1 cellular context compared by ENCODE assay signal in genomic region chr19:8367327-8368001, GRCh38.
TF ChIP-seq lines count a peak whose summit lies in the region.

No MANE protein-coding gene starts in this region.

TF ChIP-seq in SK-N-SH, 30 proteins besides CTCF, POLR2A, EP300 and RAD21 (continued from another document):
- TF ChIP-seq ZBTB33 (IDR thresholded peaks at IDR 0.05; ENCODE audit: borderline replicate concordance, low read depth) (peak; percentile 70; the same call in 1 of the 2 replicates), TCF12 (IDR thresholded peaks at IDR 0.05) (peak; percentile 97), MAX (IDR thresholded peaks at IDR 0.05; ENCODE audit: low read depth) (peak; percentile 24; the same call in 1 of the 2 replicates), TAF1 (IDR thresholded peaks at IDR 0.05; ENCODE audit: borderline replicate concordance, low read depth, low read length) (no peak), USF2 (IDR thresholded peaks at IDR 0.05; ENCODE audit: borderline replicate concordance, low read depth, low read length) (no peak), FOSL2 (IDR thresholded peaks at IDR 0.05; ENCODE audit: borderline replicate concordance, low read depth) (peak; percentile 46; the same call in 1 of the 2 replicates), GABPA (IDR thresholded peaks at IDR 0.05; ENCODE audit: low read depth) (0 out of 2 replicates have a peak, but pooled peaks have one; percentile 35), NFIC (IDR thresholded peaks at IDR 0.05; ENCODE audit: borderline replicate concordance) (peak; percentile 100), TEAD4 (IDR thresholded peaks at IDR 0.05; ENCODE audit: borderline replicate concordance, insufficient read depth) (peak; percentile 84), MXI1 (IDR thresholded peaks at IDR 0.05; ENCODE audit: low read depth, low read length) (peak; percentile 59; the same call in 1 of the 2 replicates), RXRA (IDR thresholded peaks at IDR 0.05; ENCODE audit: borderline replicate concordance, low read depth) (peak; percentile 100)
